16 cellular contexts compared by ENCODE assay signal in genomic region chr6:125942677-125943527, GRCh38. TPM values are rescaled to one million over a fixed set of nuclear protein-coding genes. Genes with fewer than 3 reads are reported as not detected.
DNase-seq lines count a peak whose midpoint lies in the region; ATAC-seq, FAIRE-seq and TF ChIP-seq lines count a peak whose summit lies in the region.
"Had no signal": no experiment of that assay in that cellular context is flagged by ENCODE, and none has a peak within 500 bp of the region (broad histone marks: within the 10 kb centered on the region; RNA-seq: fewer than 3 reads in every experiment).

No MANE protein-coding gene starts in this region.

- H3K9me3 ChIP-seq in mammary epithelial cell (replicated peaks; ENCODE audit: insufficient read depth, low read length) (no peaks in the 10 kb centered on the region), HepG2 (ENCODE audit: low read length) (no peaks in the 10 kb centered on the region)
- H3K9me3 ChIP-seq: tibial artery had no signal

- no peaks in the 10 kb centered on the region for H3K79me2 ChIP-seq in mammary epithelial cell (ENCODE audit: insufficient read depth, low read length)
- no peaks in the 10 kb centered on the region for H3K79me2 ChIP-seq in HepG2 (ENCODE audit: insufficient read depth, low read length)

- ATAC-seq in HepG2 (peak; percentile 35), GM18517 (IDR thresholded peaks at IDR 0.05; ENCODE audit: unreplicated experiment) (no peak), GM21786 (IDR thresholded peaks at IDR 0.05; ENCODE audit: unreplicated experiment) (no peak)
- ATAC-seq: naive thymus-derived CD8-positive, alpha-beta T cell had no signal

- 79% methylated on average over 10 of the region's 10 CpGs for WGBS in mammary epithelial cell (ENCODE audit: low coverage, missing lambda C conversion rate)
- WGBS in HepG2 (ENCODE audit: low lambda C conversion rate): 74% methylated on average over 10 of the region's 10 CpGs

- TF ChIP-seq POLR2A in HepG2 (IDR thresholded peaks at IDR 0.05; ENCODE audit: insufficient read depth in 1 of 2, low read depth in 2 of 2, low read length in 2 of 2): no peak

- H3K36me3 ChIP-seq in mammary epithelial cell (ENCODE audit: insufficient read depth, low read length): no peaks in the 10 kb centered on the region
- H3K36me3 ChIP-seq in HepG2 (replicated peaks in 1 of 2; ENCODE audit: control insufficient read depth in 1 of 2, insufficient read depth in 2 of 2, low read length in 2 of 2): no peaks in the 10 kb centered on the region
- H3K36me3 ChIP-seq: tibial artery, WERI-Rb-1 had no signal

- POLR2A ChIA-PET in HepG2 (lab: Yijun Ruan, JAX): interaction anchor here (1.1 to 5.4 kb wide), 6 partner anchors 10 to 43 kb away, joined by 3 to 48 read pairs (median 7); partner anchors contain the start of genes HINT3 and TRMT11

- BruUV-seq in mammary epithelial cell (replicated peaks; lab: Mats Ljungman, UMichigan) (no TSS peak), HepG2 (replicated peaks; lab: Mats Ljungman, UMichigan) (no TSS peak)

- peak overlapping the region; percentile 28 for H3K27ac ChIP-seq in mammary epithelial cell (ENCODE audit: insufficient read depth, low read depth, low read length)
- peak overlapping the region; percentile 92 for H3K27ac ChIP-seq in HepG2 (ENCODE audit: extremely low read length, insufficient read depth, low read length)
- H3K27ac ChIP-seq: 22Rv1, WERI-Rb-1 had no signal

- H2AFZ ChIP-seq in mammary epithelial cell (ENCODE audit: low read depth, low read length): peak overlapping the region; percentile 14
- peak overlapping the region; percentile 10 for H2AFZ ChIP-seq in HepG2 (ENCODE audit: low read length)

- no peaks in the 10 kb centered on the region for H3K9me3 Mint-ChIP-seq in type B pancreatic cell
- H3K9me3 Mint-ChIP-seq: activated naive CD4-positive, alpha-beta T cell treated with anti-CD3 and anti-CD28 coated beads, Interleukin-2, amount 10 ng/mL, durations not matched to agents 7 days and 5 days; naive thymus-derived CD8-positive, alpha-beta T cell had no signal

- H3K4me3 ChIP-seq in mammary epithelial cell (replicated peaks in 1 of 3; ENCODE audit: insufficient read depth in 1 of 3, low read depth in 2 of 3, low read length in 3 of 3) (no peak overlapping the region), HepG2 (replicated peaks in 1 of 3; ENCODE audit: insufficient read depth in 1 of 3, low read depth in 2 of 3, low read length in 3 of 3) (no peak overlapping the region)
- H3K4me3 ChIP-seq: tibial artery had no signal

- H4K20me1 ChIP-seq in mammary epithelial cell (ENCODE audit: insufficient read depth, low read length) (no peaks in the 10 kb centered on the region), HepG2 (ENCODE audit: insufficient read depth, low read length) (no peaks in the 10 kb centered on the region)

- peaks cover 16% of the 10 kb centered on the region for H3K4me1 Mint-ChIP-seq in type B pancreatic cell (ENCODE audit: unreplicated experiment)
- H3K4me1 Mint-ChIP-seq: activated naive CD4-positive, alpha-beta T cell treated with anti-CD3 and anti-CD28 coated beads, Interleukin-2, amount 10 ng/mL, durations not matched to agents 7 days and 5 days; naive thymus-derived CD8-positive, alpha-beta T cell had no signal

- TF ChIP-seq RAD21 in HepG2 (CRISPR knock-in tag; IDR thresholded peaks at IDR 0.05): no peak

- peak overlapping the region; percentile 16 for H3K4me2 ChIP-seq in mammary epithelial cell (ENCODE audit: insufficient read depth, low read depth, low read length)
- H3K4me2 ChIP-seq in HepG2 (ENCODE audit: low read depth, low read length): peak overlapping the region; percentile 71; the same call in 1 of the 2 replicates

- peaks cover 73% of the 10 kb centered on the region for H3K4me1 ChIP-seq in mammary epithelial cell (ENCODE audit: insufficient read depth, low read length)
- H3K4me1 ChIP-seq in HepG2 (ENCODE audit: insufficient read depth, low read length): peaks cover 72% of the 10 kb centered on the region

- no peaks in the 10 kb centered on the region for H3K27me3 Mint-ChIP-seq in type B pancreatic cell

- peak overlapping the region; percentile 29 for H3K27ac Mint-ChIP-seq in type B pancreatic cell
- H3K27ac Mint-ChIP-seq: activated naive CD4-positive, alpha-beta T cell treated with anti-CD3 and anti-CD28 coated beads, Interleukin-2, amount 10 ng/mL, durations not matched to agents 7 days and 5 days; naive thymus-derived CD8-positive, alpha-beta T cell had no signal

- 0 out of 4 replicates have a peak, but pooled peaks of 1 of the 2 experiments have one; percentile 8 for TF ChIP-seq EP300 in HepG2 (IDR thresholded peaks at IDR 0.05; ENCODE audit: low read depth in 2 of 2, low read length in 2 of 2)
- TF ChIP-seq EP300 in HepG2 (CRISPR knock-in tag; IDR thresholded peaks at IDR 0.05; ENCODE audit: borderline replicate concordance): no peak

- in situ Hi-C loops in mammary epithelial cell (cut with MboI; ENCODE audit: low sequenced_read_pairs in 2 of 2) (no loop called here), HepG2 (cut with HindIII; ENCODE audit: extremely low pct_ligation_motif_present, low pct_unique_long_range_greater_than_20kb) (no loop called here)

- H3K36me3 Mint-ChIP-seq in type B pancreatic cell: no peaks in the 10 kb centered on the region
- H3K36me3 Mint-ChIP-seq: activated naive CD4-positive, alpha-beta T cell treated with anti-CD3 and anti-CD28 coated beads, Interleukin-2, amount 10 ng/mL, durations not matched to agents 7 days and 5 days; naive thymus-derived CD8-positive, alpha-beta T cell had no signal

- H3K4me3 Mint-ChIP-seq in type B pancreatic cell: no peak overlapping the region
- H3K4me3 Mint-ChIP-seq: activated naive CD4-positive, alpha-beta T cell treated with anti-CD3 and anti-CD28 coated beads, Interleukin-2, amount 10 ng/mL, durations not matched to agents 7 days and 5 days; naive thymus-derived CD8-positive, alpha-beta T cell had no signal

- intact Hi-C loops in mammary epithelial cell (cut with micrococcal nuclease): no loop called here
- intact Hi-C loops in HepG2 (cut with micrococcal nuclease; ENCODE audit: unreplicated experiment): no loop called here

- no peak for FAIRE-seq in HepG2 (lab: Jason Lieb, UNC)
- FAIRE-seq: G401.6 had no signal

- CTCF ChIA-PET in mammary epithelial cell (lab: Charles Lee; ENCODE audit: low non-redundant PET) (interaction anchor here (0.5 kb wide), 1 partner anchor 13 kb away, joined by 3 read pairs; the partner anchor contains the start of gene HINT3), HepG2 (lab: Yijun Ruan, JAX; ENCODE audit: low intra/inter-chr PET ratio, low total read pairs) (no interaction called here)

- H3K27me3 ChIP-seq in mammary epithelial cell (ENCODE audit: insufficient read depth, low read length) (no peaks in the 10 kb centered on the region), HepG2 (ENCODE audit: control insufficient read depth in 1 of 2, insufficient read depth in 2 of 2, low read length in 2 of 2) (no peaks in the 10 kb centered on the region)
- H3K27me3 ChIP-seq: tibial artery had no signal

- dilution Hi-C loops in mammary epithelial cell (cut with HindIII; ENCODE audit: low sequenced_read_pairs): no loop called here

- DNase-seq in DMS53 (lab: John Stamatoyannopoulos, UW) (peak; percentile 16), DMS53 treated with DMSO at 0.1 percent for 48 hours (lab: John Stamatoyannopoulos, UW; ENCODE audit: unreplicated experiment) (no peak), mammary epithelial cell (peak; percentile 88), HepG2 (ENCODE audit: low spot score) (peak; percentile 59), type B pancreatic cell (ENCODE audit: extremely low spot score, unreplicated experiment) (no peak)
- no peak for DNase-seq in activated effector memory CD4-positive, alpha-beta T cell treated with anti-CD3 and anti-CD28 coated beads, Interleukin-2, amount 50 U/mL, for 16 hours
- DNase-seq: activated naive CD4-positive, alpha-beta T cell treated with anti-CD3 and anti-CD28 coated beads, Interleukin-2, amount 10 ng/mL, durations not matched to agents 7 days and 5 days; caudate nucleus; naive thymus-derived CD8-positive, alpha-beta T cell; NCI-H1092 treated with DMSO at 0.1 percent for 48 hours; tibial artery; WERI-Rb-1 had no signal

- no peak for TF ChIP-seq CTCF in mammary epithelial cell (conservative IDR thresholded peaks at IDR 0.05 in 1 of 2, IDR thresholded peaks at IDR 0.05 in 1 of 2; ENCODE audit: extremely low read depth in 1 of 2, insufficient read depth in 1 of 2, low read depth in 1 of 2, low read length in 2 of 2)
- no peak for TF ChIP-seq CTCF in HepG2 (CRISPR knock-in tag; IDR thresholded peaks at IDR 0.05)
- TF ChIP-seq CTCF in type B pancreatic cell (conservative IDR thresholded peaks at IDR 0.05): no peak

- no peak overlapping the region for H3K9ac ChIP-seq in mammary epithelial cell (ENCODE audit: insufficient read depth, low read length)
- H3K9ac ChIP-seq in HepG2 (ENCODE audit: insufficient read depth, low read depth, low read length): no peak overlapping the region; the same call in 1 of the 2 replicates

RNA-seq across cellular contexts. Expression of gene HINT3, which starts 13.7 kb away (rescaled TPM):
- 10 to 100 TPM; 13.3 to 23.5 TPM for total RNA-seq in mammary epithelial cell
- 0.94 TPM for polyA plus RNA-seq in mammary epithelial cell
- polyA minus RNA-seq in mammary epithelial cell: 0.93 TPM
- 22.8 and 33.0 TPM in 2 replicates for total RNA-seq in HepG2 (2016; rRNA removed; fragmentation: Illumina TruSeq; extraction: Trizol)
- total RNA-seq in HepG2 (2016; cell fraction: cytosol; rRNA removed; fragmentation: Illumina TruSeq; extraction: Trizol; ENCODE audit: low read depth): 4.3 and 5.0 TPM in 2 replicates
- 22.7 and 34.5 TPM in 2 replicates for total RNA-seq in HepG2 (2016; cell fraction: insoluble cytoplasmic fraction; rRNA removed; fragmentation: Illumina TruSeq; extraction: Trizol)
- 19.5 and 20.3 TPM in 2 replicates for total RNA-seq in HepG2 (2016; cell fraction: membrane; rRNA removed; fragmentation: Illumina TruSeq; extraction: Trizol)
- total RNA-seq in HepG2 (2016; cell fraction: nucleus; rRNA removed; fragmentation: Illumina TruSeq; extraction: Trizol): 11.8 and 12.4 TPM in 2 replicates
- polyA plus RNA-seq in HepG2 (2011; rRNA removed): 2.8 and 3.1 TPM in 2 replicates
- polyA plus RNA-seq in HepG2 (2011; cell fraction: cytosol; rRNA removed): 2.5 TPM in 2 replicates
- 1.3 and 1.6 TPM in 2 replicates for polyA plus RNA-seq in HepG2 (2011; cell fraction: nucleus; rRNA removed)
- 15.9 and 22.1 TPM in 2 replicates for polyA plus RNA-seq in HepG2 (2012)
- polyA plus RNA-seq in HepG2 (2016; cell fraction: cytosol; fragmentation: Illumina TruSeq; extraction: Trizol; ENCODE audit: low read depth): 4.2 and 5.7 TPM in 2 replicates
- polyA plus RNA-seq in HepG2 (2016; cell fraction: insoluble cytoplasmic fraction; fragmentation: Illumina TruSeq; extraction: Trizol; ENCODE audit: low read depth): 32.2 and 38.6 TPM in 2 replicates
- 14.3 and 16.1 TPM in 2 replicates for polyA plus RNA-seq in HepG2 (2016; cell fraction: membrane; fragmentation: Illumina TruSeq; extraction: Trizol; ENCODE audit: low read depth)
- polyA plus RNA-seq in HepG2 (2016; cell fraction: nucleus; fragmentation: Illumina TruSeq; extraction: Trizol; ENCODE audit: insufficient read depth, low read depth): 12.5 and 13.2 TPM in 2 replicates
- 1.3 and 3.6 TPM in 2 replicates for polyA minus RNA-seq in HepG2 (2011; rRNA and poly(A)+ RNA removed; ENCODE audit: low replicate concordance)
- 9.3 and 9.5 TPM in 2 replicates for polyA minus RNA-seq in HepG2 (2011; cell fraction: cytosol; rRNA and poly(A)+ RNA removed)
- 4.5 and 5.8 TPM in 2 replicates for polyA minus RNA-seq in HepG2 (2011; cell fraction: nucleus; rRNA and poly(A)+ RNA removed)
- total RNA-seq in type B pancreatic cell (ENCODE audit: low replicate concordance): 14.8 and 19.9 TPM in 2 replicates

RNA-seq across cellular contexts. Expression of gene TRMT11, which starts 43.4 kb away (rescaled TPM):
- 10 to 100 TPM; 19.5 to 23.3 TPM for total RNA-seq in mammary epithelial cell
- 14.8 TPM for polyA plus RNA-seq in mammary epithelial cell
- 2.7 TPM for polyA minus RNA-seq in mammary epithelial cell
- 66.0 and 81.9 TPM in 2 replicates for total RNA-seq in HepG2 (2016; rRNA removed; fragmentation: Illumina TruSeq; extraction: Trizol)
- 21.2 and 26.8 TPM in 2 replicates for total RNA-seq in HepG2 (2016; cell fraction: cytosol; rRNA removed; fragmentation: Illumina TruSeq; extraction: Trizol; ENCODE audit: low read depth)
- 67.4 and 74.9 TPM in 2 replicates for total RNA-seq in HepG2 (2016; cell fraction: insoluble cytoplasmic fraction; rRNA removed; fragmentation: Illumina TruSeq; extraction: Trizol)
- 20.1 and 28.0 TPM in 2 replicates for total RNA-seq in HepG2 (2016; cell fraction: membrane; rRNA removed; fragmentation: Illumina TruSeq; extraction: Trizol)
- total RNA-seq in HepG2 (2016; cell fraction: nucleus; rRNA removed; fragmentation: Illumina TruSeq; extraction: Trizol): 235 and 261 TPM in 2 replicates
- polyA plus RNA-seq in HepG2 (2011; rRNA removed): 31.9 and 42.2 TPM in 2 replicates
- polyA plus RNA-seq in HepG2 (2011; cell fraction: cytosol; rRNA removed): 13.5 and 18.7 TPM in 2 replicates
- 53.6 and 65.0 TPM in 2 replicates for polyA plus RNA-seq in HepG2 (2011; cell fraction: nucleus; rRNA removed)
- 22.7 and 30.6 TPM in 2 replicates for polyA plus RNA-seq in HepG2 (2012)
- 3.1 and 3.6 TPM in 2 replicates for polyA plus RNA-seq in HepG2 (2016; cell fraction: cytosol; fragmentation: Illumina TruSeq; extraction: Trizol; ENCODE audit: low read depth)
- 45.8 and 49.9 TPM in 2 replicates for polyA plus RNA-seq in HepG2 (2016; cell fraction: insoluble cytoplasmic fraction; fragmentation: Illumina TruSeq; extraction: Trizol; ENCODE audit: low read depth)
- polyA plus RNA-seq in HepG2 (2016; cell fraction: membrane; fragmentation: Illumina TruSeq; extraction: Trizol; ENCODE audit: low read depth): 6.0 and 6.4 TPM in 2 replicates
- 68.3 and 74.4 TPM in 2 replicates for polyA plus RNA-seq in HepG2 (2016; cell fraction: nucleus; fragmentation: Illumina TruSeq; extraction: Trizol; ENCODE audit: insufficient read depth, low read depth)
- 15.0 and 25.2 TPM in 2 replicates for polyA minus RNA-seq in HepG2 (2011; rRNA and poly(A)+ RNA removed; ENCODE audit: low replicate concordance)
- polyA minus RNA-seq in HepG2 (2011; cell fraction: cytosol; rRNA and poly(A)+ RNA removed): 13.2 and 16.8 TPM in 2 replicates
- 381 and 440 TPM in 2 replicates for polyA minus RNA-seq in HepG2 (2011; cell fraction: nucleus; rRNA and poly(A)+ RNA removed)
- 16.3 and 22.3 TPM in 2 replicates for total RNA-seq in type B pancreatic cell (ENCODE audit: low replicate concordance)

Comparison
In these comparisons a context has a peak if more than half of its experiments do, and no peak if none do; other contexts are left out.
1. DNase-seq: peak in DMS53 (single experiment), mammary epithelial cell (single experiment) and HepG2 (single experiment); none in DMS53 treated with DMSO at 0.1 percent for 48 hours (single experiment), type B pancreatic cell (single experiment) and activated effector memory CD4-positive, alpha-beta T cell treated with anti-CD3 and anti-CD28 coated beads, Interleukin-2, amount 50 U/mL, for 16 hours (single experiment).